7 cellular contexts compared by ENCODE assay signal in the genomic region with DNA sequence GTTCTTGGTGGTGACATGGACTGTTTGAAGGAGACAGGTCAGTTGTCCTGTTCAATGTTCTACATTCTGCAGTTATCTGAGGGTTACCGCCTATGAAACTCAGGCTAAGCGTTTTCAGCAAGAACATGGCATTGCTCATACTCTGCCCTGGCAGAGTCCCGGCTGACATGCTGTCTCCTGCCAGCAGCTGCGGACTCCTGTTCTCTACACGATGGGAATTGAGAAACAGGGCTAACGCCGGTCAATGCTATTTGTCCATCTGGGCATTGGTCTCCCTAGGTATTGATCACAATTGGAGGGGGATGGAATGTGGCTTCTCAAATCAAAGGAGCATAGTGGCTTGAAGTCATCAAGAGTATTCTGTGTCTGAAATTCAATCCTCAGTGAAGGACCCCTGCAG. TPM values are rescaled to one million over a fixed set of nuclear protein-coding genes. Genes with fewer than 3 reads are reported as not detected.
"Had no signal": no experiment of that assay in that cellular context is flagged by ENCODE, and none has a peak within 500 bp of the region (broad histone marks: within the 10 kb centered on the region; RNA-seq: fewer than 3 reads in every experiment).

No MANE protein-coding gene starts in this region.

RNA-seq across cellular contexts. Expression of a gene that starts 20.6 kb away (rescaled TPM):
- total RNA-seq: GM23248, GM23338, H1, H4, H7, H9, HFFc6 had no signal
- polyA plus RNA-seq: GM23248, GM23338, H1 had no signal
